8 cellular contexts compared by ENCODE assay signal in genomic region chr22:41285820-41286638, GRCh38. TPM values are rescaled to one million over a fixed set of nuclear protein-coding genes. Genes with fewer than 3 reads are reported as not detected.
DNase-seq lines count a peak whose midpoint lies in the region; ATAC-seq and TF ChIP-seq lines count a peak whose summit lies in the region.

Gene RANGAP1, minus strand, starts transcription at chr22:41286187. Its CDS starts 5,143 bp downstream, at chr22:41281044.

- H3K4me1 ChIP-seq in DND-41 (ENCODE audit: insufficient read depth, low read length) = peaks cover 40% of the 10 kb centered on the region
- H3K4me1 ChIP-seq in KMS-11 (ENCODE audit: low read depth, poor library complexity, severe bottlenecking) = peaks cover 17% of the 10 kb centered on the region
- peaks cover 0 to 20% (median 2%) of the 10 kb centered on the region in 4 donors for H3K4me1 ChIP-seq in Peyer's patch
- H3K4me1 ChIP-seq in esophagus (ENCODE audit: control insufficient read depth in 2 of 2, insufficient read depth in 2 of 2, low read length in 1 of 2) = peaks cover 0 to 5% of the 10 kb centered on the region in 2 donors
- H3K4me1 ChIP-seq in mucosa of stomach (ENCODE audit: control insufficient read depth, insufficient read depth, low read length) = peaks cover 27% of the 10 kb centered on the region

- DNase-seq in DND-41 (peak; percentile 99), Peyer's patch (peak; percentile 96 to 99 (median 98))
- DNase-seq in activated T-cell treated with anti-CD3 and anti-CD28 coated beads, Interleukin-2, amount 50 U/mL, for 48 hours = peak; percentile 98 to 99
- DNase-seq in stimulated activated CD8-positive, alpha-beta memory T cell treated with anti-CD3 and anti-CD28 coated beads, Interleukin-7, amount 100 ng/mL, for 1 hour (ENCODE audit: low read depth in 2 of 2) = peak; percentile 94 to 95

- TF ChIP-seq CTCF in DND-41 (IDR thresholded peaks at IDR 0.05; ENCODE audit: borderline replicate concordance, extremely low read depth, low read length, poor library complexity, severe bottlenecking) = peak; percentile 42
- TF ChIP-seq CTCF in KMS-11 (conservative IDR thresholded peaks at IDR 0.05; ENCODE audit: low read depth, low read length) = 0 out of 2 replicates have a peak, but pooled peaks have one; percentile 11
- peak in 5 of 6 experiments; percentile 1 to 55 (median 45) for TF ChIP-seq CTCF in Peyer's patch (IDR thresholded peaks at IDR 0.05)

- H3K4me2 ChIP-seq in DND-41 (ENCODE audit: insufficient read depth, low read length) (peak within 1 kb of the TSS; percentile 85), KMS-11 (peak within 1 kb of the TSS; percentile 81)

- H2AFZ ChIP-seq in DND-41 (ENCODE audit: low read depth, low read length) (peak within 1 kb of the TSS; percentile 92), KMS-11 (ENCODE audit: low read depth) (peak within 1 kb of the TSS; percentile 84)

- H4K20me1 ChIP-seq in DND-41 (ENCODE audit: insufficient read depth, low read length) = peaks cover 18% of the 10 kb centered on the region
- H4K20me1 ChIP-seq in KMS-11 (ENCODE audit: insufficient read depth) = no peaks in the 10 kb centered on the region

- H3K27me3 ChIP-seq in DND-41 (ENCODE audit: insufficient read depth, low read length, poor library complexity) (no peaks in the 10 kb centered on the region), KMS-11 (ENCODE audit: insufficient read depth, low read depth) (no peaks in the 10 kb centered on the region), Peyer's patch (no peaks in the 10 kb centered on the region), esophagus (ENCODE audit: control insufficient read depth in 1 of 2, insufficient read depth in 2 of 2, low read length in 2 of 2) (no peaks in the 10 kb centered on the region), mucosa of stomach (ENCODE audit: control insufficient read depth, insufficient read depth, low read length) (no peaks in the 10 kb centered on the region)

- H3K4me3 ChIP-seq in DND-41 (ENCODE audit: low read depth in 1 of 2, low read length in 2 of 2) (peak within 1 kb of the TSS; percentile 87 to 97), KMS-11 (IDR thresholded peaks at IDR 0.05; ENCODE audit: insufficient read depth, low read depth, low read length) (peak within 1 kb of the TSS; percentile 39), Peyer's patch (peak within 1 kb of the TSS; percentile 65 to 98 (median 93)), esophagus (ENCODE audit: low read depth in 1 of 2, low read length in 2 of 2) (peak within 1 kb of the TSS; percentile 63 to 67), mucosa of stomach (ENCODE audit: low read length) (peak within 1 kb of the TSS; percentile 86)

- H3K27ac ChIP-seq in DND-41 (ENCODE audit: low read length) (peak within 1 kb of the TSS; percentile 90), KMS-11 (peak within 1 kb of the TSS; percentile 83), Peyer's patch (peak within 1 kb of the TSS; percentile 80 to 94 (median 86)), esophagus (ENCODE audit: low read depth in 2 of 2, low read length in 1 of 2) (peak within 1 kb of the TSS; percentile 89 to 94)

- peak within 1 kb of the TSS; percentile 94 for H3K9ac ChIP-seq in DND-41 (ENCODE audit: low read depth, low read length)
- peak within 1 kb of the TSS; percentile 82 for H3K9ac ChIP-seq in KMS-11
- H3K9ac ChIP-seq in mucosa of stomach (ENCODE audit: low read length) = peak within 1 kb of the TSS; percentile 68

- 0% methylated on average over 76 to 77 of the region's 77 CpGs for WGBS in esophagus, 2 donors

- peaks cover 42% of the 10 kb centered on the region for H3K36me3 ChIP-seq in DND-41 (ENCODE audit: insufficient read depth, low read length)
- 0 out of 2 replicates have a peak, but pooled peaks cover 9% of the 10 kb centered on the region for H3K36me3 ChIP-seq in KMS-11 (ENCODE audit: insufficient read depth)
- H3K36me3 ChIP-seq in Peyer's patch = peaks cover 0 to 4% (median 0%) of the 10 kb centered on the region in 3 donors
- H3K36me3 ChIP-seq in esophagus (ENCODE audit: control insufficient read depth in 2 of 2, insufficient read depth in 2 of 2, low read length in 1 of 2) = no peaks in the 10 kb centered on the region
- no peaks in the 10 kb centered on the region for H3K36me3 ChIP-seq in mucosa of stomach (ENCODE audit: control insufficient read depth, insufficient read depth, low read length)

- no peaks in the 10 kb centered on the region for H3K9me3 ChIP-seq in DND-41 (ENCODE audit: insufficient read depth, low read length, severe bottlenecking)
- H3K9me3 ChIP-seq in Peyer's patch = no peaks in the 10 kb centered on the region
- no peaks in the 10 kb centered on the region for H3K9me3 ChIP-seq in esophagus (ENCODE audit: control insufficient read depth in 2 of 2, insufficient read depth in 1 of 2, low read depth in 1 of 2, low read length in 1 of 2)
- no peaks in the 10 kb centered on the region for H3K9me3 ChIP-seq in mucosa of stomach (ENCODE audit: control insufficient read depth, low read length)

- peaks cover 50% of the 10 kb centered on the region for H3K79me2 ChIP-seq in DND-41 (ENCODE audit: insufficient read depth, low read length)
- H3K79me2 ChIP-seq in KMS-11 (ENCODE audit: insufficient read depth, low read depth) = peaks cover 45% of the 10 kb centered on the region

- peak; percentile 58 to 67 for TF ChIP-seq POLR2A in Peyer's patch (IDR thresholded peaks at IDR 0.05)

- ATAC-seq in DND-41 (ENCODE audit: insufficient read depth, low read depth) = peak; percentile 96
- ATAC-seq in GM21737 (IDR thresholded peaks at IDR 0.05; ENCODE audit: unreplicated experiment) = peak; percentile 95

RNA-seq across cellular contexts. Expression of gene RANGAP1, which starts in this region (rescaled TPM):
- total RNA-seq in Peyer's patch = 10 to 100 TPM; 29.8 to 79.2 (median 35.8) TPM
- polyA plus RNA-seq in esophagus = 10 to 100 TPM; 53.0 to 61.7 TPM

Comparison
In these comparisons a context has a peak if more than half of its experiments do, and no peak if none do; other contexts are left out.
1. Peak in every context shown above with its lines: DNase-seq, ATAC-seq, H3K4me3 ChIP-seq and H3K27ac ChIP-seq.
2. H3K4me3 ChIP-seq: peak in every context shown above with its lines; median percentile 93 in Peyer's patch; 92 in DND-41; 86 in mucosa of stomach; 65 in esophagus; 39 in KMS-11.